8 cellular contexts compared by ENCODE assay signal in the genomic region with DNA sequence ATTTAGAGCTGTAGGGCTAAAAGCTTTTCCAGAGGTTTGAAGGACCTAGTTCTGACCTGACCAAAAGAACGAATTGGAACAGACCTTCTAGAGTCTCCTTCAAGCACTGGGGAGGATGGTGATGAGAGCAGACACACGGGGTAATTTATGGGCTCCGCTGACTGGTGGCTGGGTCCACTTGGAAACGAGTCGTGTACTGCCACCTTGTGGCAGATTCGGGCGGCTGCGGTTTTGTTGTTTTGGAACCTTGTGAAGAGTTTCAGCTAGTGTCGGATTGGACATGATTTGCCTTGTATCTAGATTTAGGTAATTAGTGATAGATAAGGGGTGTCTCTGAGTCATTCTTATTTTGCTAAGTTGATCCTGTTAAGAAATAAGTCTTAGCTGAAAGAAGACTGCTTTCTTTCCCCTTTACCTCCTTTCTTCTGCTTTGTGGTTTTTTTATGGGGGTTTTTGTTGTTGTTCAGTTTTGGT.
A peak's percentile ranks its signal among the peaks of the same experiment; 100 is the strongest.
DNase-seq lines count a peak whose midpoint lies in the region; ATAC-seq and TF ChIP-seq lines count a peak whose summit lies in the region.

No MANE protein-coding gene starts in this region.

- H4K20me1 ChIP-seq in neural progenitor cell (ENCODE audit: low read depth): peaks cover 7% of the 10 kb centered on the region

- H3K4me1 Mint-ChIP-seq in neural progenitor cell: peaks cover 57% of the 10 kb centered on the region
- H3K4me1 Mint-ChIP-seq in stimulated activated naive CD8-positive, alpha-beta T cell treated with anti-CD3 and anti-CD28 coated beads, Interleukin-15, amount 100 ng/mL, for 72 hours: peaks cover 18% of the 10 kb centered on the region

- peaks cover 2% of the 10 kb centered on the region for H3K36me3 Mint-ChIP-seq in neural progenitor cell

- H3K27ac ChIP-seq in RWPE1: no peak overlapping the region
- no peak overlapping the region for H3K27ac ChIP-seq in neural progenitor cell

- no peak overlapping the region for H3K4me2 ChIP-seq in neural progenitor cell

- DNase-seq in DMS79 treated with DMSO at 0.1 percent for 48 hours (lab: John Stamatoyannopoulos, UW): peak; percentile 71
- DNase-seq in M059J (ENCODE audit: low read depth): peak; percentile 73
- DNase-seq in RWPE1 (ENCODE audit: low spot score): peak; percentile 69
- DNase-seq in activated T-helper 1 cell treated with anti-CD3 and anti-CD28 coated beads, Interleukin-2, amount 50 U/mL, for 16 hours (ENCODE audit: low read depth in 1 of 2, low spot score in 1 of 2): peak; percentile 59
- DNase-seq in fibroblast of the aortic adventitia (ENCODE audit: low read depth): peak; percentile 81
- peak; percentile 92 for DNase-seq in neural progenitor cell (ENCODE audit: low spot score)
- DNase-seq in stimulated activated naive CD8-positive, alpha-beta T cell treated with anti-CD3 and anti-CD28 coated beads, Interleukin-15, amount 100 ng/mL, for 72 hours: peak; percentile 72 to 75

- no peaks in the 10 kb centered on the region for H3K27me3 ChIP-seq in neural progenitor cell

- no peaks in the 10 kb centered on the region for H3K9me3 ChIP-seq in neural progenitor cell (ENCODE audit: low read depth)

- H3K79me2 ChIP-seq in neural progenitor cell (ENCODE audit: low read depth): no peaks in the 10 kb centered on the region

- CTCF ChIA-PET in RWPE1 (lab: Yijun Ruan, JAX): interaction anchor here (0.5 to 1.6 kb wide), 19 partner anchors 9 to 470 kb away, joined by 3 to 11 read pairs (median 3); no protein-coding TSS in a partner anchor

- POLR2A ChIA-PET in RWPE1 (lab: Yijun Ruan, JAX; ENCODE audit: low non-redundant PET): no interaction called here

- H3K9me3 Mint-ChIP-seq in neural progenitor cell: no peaks in the 10 kb centered on the region
- H3K9me3 Mint-ChIP-seq in stimulated activated naive CD8-positive, alpha-beta T cell treated with anti-CD3 and anti-CD28 coated beads, Interleukin-15, amount 100 ng/mL, for 72 hours: no peaks in the 10 kb centered on the region

- H3F3A ChIP-seq in neural progenitor cell (ENCODE audit: low read depth): peaks cover 5% of the 10 kb centered on the region

- no peak overlapping the region for H3K4me3 Mint-ChIP-seq in neural progenitor cell
- no peak overlapping the region for H3K4me3 Mint-ChIP-seq in stimulated activated naive CD8-positive, alpha-beta T cell treated with anti-CD3 and anti-CD28 coated beads, Interleukin-15, amount 100 ng/mL, for 72 hours

- H3K9ac ChIP-seq in neural progenitor cell: no peak overlapping the region

- peak; percentile 92 for ATAC-seq in stimulated activated naive CD8-positive, alpha-beta T cell treated with anti-CD3 and anti-CD28 coated beads, Interleukin-15, amount 100 ng/mL, for 72 hours
- no peak for ATAC-seq in HG03378 (IDR thresholded peaks at IDR 0.05; ENCODE audit: unreplicated experiment)

- H3K4me3 ChIP-seq in fibroblast of the aortic adventitia (ENCODE audit: low read depth, low read length) (no peak overlapping the region), neural progenitor cell (no peak overlapping the region)

- H3K36me3 ChIP-seq in neural progenitor cell: no peaks in the 10 kb centered on the region

- H3K27ac Mint-ChIP-seq in neural progenitor cell: no peak overlapping the region
- peak overlapping the region in 1 of 2 donors; percentile 6 for H3K27ac Mint-ChIP-seq in stimulated activated naive CD8-positive, alpha-beta T cell treated with anti-CD3 and anti-CD28 coated beads, Interleukin-15, amount 100 ng/mL, for 72 hours

- H3K4me1 ChIP-seq in neural progenitor cell: peaks cover 17% of the 10 kb centered on the region

- H2AFZ ChIP-seq in neural progenitor cell (replicated peaks): no peak overlapping the region

- peaks cover 3% of the 10 kb centered on the region for H3K27me3 Mint-ChIP-seq in neural progenitor cell (ENCODE audit: insufficient read depth, low read depth)
- no peaks in the 10 kb centered on the region for H3K27me3 Mint-ChIP-seq in stimulated activated naive CD8-positive, alpha-beta T cell treated with anti-CD3 and anti-CD28 coated beads, Interleukin-15, amount 100 ng/mL, for 72 hours

- TF ChIP-seq CTCF in RWPE1 (conservative IDR thresholded peaks at IDR 0.05; ENCODE audit: low read depth) (peak; percentile 88), fibroblast of the aortic adventitia (IDR thresholded peaks at IDR 0.05; ENCODE audit: insufficient read depth, low read length) (peak; percentile 84), neural progenitor cell (IDR thresholded peaks at IDR 0.05) (peak; percentile 99)
